Comparison of ENCODE assay signal across 1 cellular context in genomic region chr2:152387046-152387445, GRCh38.
TF ChIP-seq lines count a peak whose summit lies in the region.

No MANE protein-coding gene starts in this region.

TF ChIP-seq in GM23338, 12 proteins besides CTCF, POLR2A, EP300 and RAD21 (continued from another document):
- TF ChIP-seq, protein P1, sequence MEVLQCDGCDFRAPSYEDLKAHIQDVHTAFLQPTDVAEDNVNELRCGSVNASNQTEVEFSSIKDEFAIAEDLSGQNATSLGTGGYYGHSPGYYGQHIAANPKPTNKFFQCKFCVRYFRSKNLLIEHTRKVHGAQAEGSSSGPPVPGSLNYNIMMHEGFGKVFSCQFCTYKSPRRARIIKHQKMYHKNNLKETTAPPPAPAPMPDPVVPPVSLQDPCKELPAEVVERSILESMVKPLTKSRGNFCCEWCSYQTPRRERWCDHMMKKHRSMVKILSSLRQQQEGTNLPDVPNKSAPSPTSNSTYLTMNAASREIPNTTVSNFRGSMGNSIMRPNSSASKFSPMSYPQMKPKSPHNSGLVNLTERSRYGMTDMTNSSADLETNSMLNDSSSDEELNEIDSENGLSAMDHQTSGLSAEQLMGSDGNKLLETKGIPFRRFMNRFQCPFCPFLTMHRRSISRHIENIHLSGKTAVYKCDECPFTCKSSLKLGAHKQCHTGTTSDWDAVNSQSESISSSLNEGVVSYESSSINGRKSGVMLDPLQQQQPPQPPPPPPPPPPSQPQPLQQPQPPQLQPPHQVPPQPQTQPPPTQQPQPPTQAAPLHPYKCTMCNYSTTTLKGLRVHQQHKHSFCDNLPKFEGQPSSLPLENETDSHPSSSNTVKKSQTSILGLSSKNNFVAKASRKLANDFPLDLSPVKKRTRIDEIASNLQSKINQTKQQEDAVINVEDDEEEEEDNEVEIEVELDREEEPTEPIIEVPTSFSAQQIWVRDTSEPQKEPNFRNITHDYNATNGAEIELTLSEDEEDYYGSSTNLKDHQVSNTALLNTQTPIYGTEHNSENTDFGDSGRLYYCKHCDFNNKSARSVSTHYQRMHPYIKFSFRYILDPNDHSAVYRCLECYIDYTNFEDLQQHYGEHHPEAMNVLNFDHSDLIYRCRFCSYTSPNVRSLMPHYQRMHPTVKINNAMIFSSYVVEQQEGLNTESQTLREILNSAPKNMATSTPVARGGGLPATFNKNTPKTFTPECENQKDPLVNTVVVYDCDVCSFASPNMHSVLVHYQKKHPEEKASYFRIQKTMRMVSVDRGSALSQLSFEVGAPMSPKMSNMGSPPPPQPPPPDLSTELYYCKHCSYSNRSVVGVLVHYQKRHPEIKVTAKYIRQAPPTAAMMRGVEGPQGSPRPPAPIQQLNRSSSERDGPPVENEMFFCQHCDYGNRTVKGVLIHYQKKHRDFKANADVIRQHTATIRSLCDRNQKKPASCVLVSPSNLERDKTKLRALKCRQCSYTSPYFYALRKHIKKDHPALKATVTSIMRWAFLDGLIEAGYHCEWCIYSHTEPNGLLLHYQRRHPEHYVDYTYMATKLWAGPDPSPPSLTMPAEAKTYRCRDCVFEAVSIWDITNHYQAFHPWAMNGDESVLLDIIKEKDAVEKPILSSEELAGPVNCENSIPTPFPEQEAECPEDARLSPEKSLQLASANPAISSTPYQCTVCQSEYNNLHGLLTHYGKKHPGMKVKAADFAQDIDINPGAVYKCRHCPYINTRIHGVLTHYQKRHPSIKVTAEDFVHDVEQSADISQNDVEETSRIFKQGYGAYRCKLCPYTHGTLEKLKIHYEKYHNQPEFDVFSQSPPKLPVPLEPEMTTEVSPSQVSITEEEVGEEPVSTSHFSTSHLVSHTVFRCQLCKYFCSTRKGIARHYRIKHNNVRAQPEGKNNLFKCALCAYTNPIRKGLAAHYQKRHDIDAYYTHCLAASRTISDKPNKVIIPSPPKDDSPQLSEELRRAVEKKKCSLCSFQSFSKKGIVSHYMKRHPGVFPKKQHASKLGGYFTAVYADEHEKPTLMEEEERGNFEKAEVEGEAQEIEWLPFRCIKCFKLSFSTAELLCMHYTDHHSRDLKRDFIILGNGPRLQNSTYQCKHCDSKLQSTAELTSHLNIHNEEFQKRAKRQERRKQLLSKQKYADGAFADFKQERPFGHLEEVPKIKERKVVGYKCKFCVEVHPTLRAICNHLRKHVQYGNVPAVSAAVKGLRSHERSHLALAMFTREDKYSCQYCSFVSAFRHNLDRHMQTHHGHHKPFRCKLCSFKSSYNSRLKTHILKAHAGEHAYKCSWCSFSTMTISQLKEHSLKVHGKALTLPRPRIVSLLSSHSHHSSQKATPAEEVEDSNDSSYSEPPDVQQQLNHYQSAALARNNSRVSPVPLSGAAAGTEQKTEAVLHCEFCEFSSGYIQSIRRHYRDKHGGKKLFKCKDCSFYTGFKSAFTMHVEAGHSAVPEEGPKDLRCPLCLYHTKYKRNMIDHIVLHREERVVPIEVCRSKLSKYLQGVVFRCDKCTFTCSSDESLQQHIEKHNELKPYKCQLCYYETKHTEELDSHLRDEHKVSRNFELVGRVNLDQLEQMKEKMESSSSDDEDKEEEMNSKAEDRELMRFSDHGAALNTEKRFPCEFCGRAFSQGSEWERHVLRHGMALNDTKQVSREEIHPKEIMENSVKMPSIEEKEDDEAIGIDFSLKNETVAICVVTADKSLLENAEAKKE (CRISPR knock-in tag; IDR thresholded peaks at IDR 0.05): no peak
- no peak for TF ChIP-seq JUNB (IDR thresholded peaks at IDR 0.05; ENCODE audit: unreplicated experiment)
